In genomic region chr9:87569008-87569908, GRCh38 we compare ENCODE assay signal across 10 cellular contexts.
DNase-seq lines count a peak whose midpoint lies in the region; ATAC-seq and TF ChIP-seq lines count a peak whose summit lies in the region.
"Had no signal": no experiment of that assay in that cellular context is flagged by ENCODE, and none has a peak within 500 bp of the region (broad histone marks: within the 10 kb centered on the region; RNA-seq: fewer than 3 reads in every experiment).

No MANE protein-coding gene starts in this region.

- H3F3A ChIP-seq in GM23338 (replicated peaks; ENCODE audit: low read depth) (no peaks in the 10 kb centered on the region), smooth muscle cell (ENCODE audit: low read depth) (peaks cover 6% of the 10 kb centered on the region)

- no peak overlapping the region for H3K9ac ChIP-seq in smooth muscle cell (ENCODE audit: low read depth)

- WGBS in smooth muscle cell (ENCODE audit: low lambda C conversion rate): 39% methylated on average over 11 of the region's 11 CpGs

- peak; percentile 18 for DNase-seq in GM23338 (ENCODE audit: low spot score)
- peak; percentile 53 for DNase-seq in astrocyte of the cerebellum (ENCODE audit: low read depth)
- peak in 1 of 2 donors; percentile 42 for DNase-seq in left colon
- DNase-seq in smooth muscle cell (lab: John Stamatoyannopoulos, UW; ENCODE audit: unreplicated experiment): no peak
- no peak for DNase-seq in ureter (ENCODE audit: low spot score)
- DNase-seq: NCI-H345, T-cell had no signal

- H3K4me2 ChIP-seq in GM23338: peak overlapping the region; percentile 58
- H3K4me2 ChIP-seq in smooth muscle cell: peak overlapping the region; percentile 70

- no peaks in the 10 kb centered on the region; the same call in 1 of the 2 replicates for H3K9me2 ChIP-seq in GM23338 (ENCODE audit: insufficient read depth)

- H3K36me3 ChIP-seq in GM23338 (ENCODE audit: insufficient read depth) (no peaks in the 10 kb centered on the region), smooth muscle cell (ENCODE audit: low read depth) (no peaks in the 10 kb centered on the region)
- H3K36me3 ChIP-seq: breast epithelium had no signal

- H3K4me1 ChIP-seq in GM23338 (ENCODE audit: insufficient read depth): peaks cover 68% of the 10 kb centered on the region
- peaks cover 29% of the 10 kb centered on the region for H3K4me1 ChIP-seq in smooth muscle cell (ENCODE audit: low read depth)
- H3K4me1 ChIP-seq: breast epithelium had no signal

- H2AFZ ChIP-seq in GM23338 (no peak overlapping the region), smooth muscle cell (ENCODE audit: low read depth) (no peak overlapping the region)

- H3K79me2 ChIP-seq in GM23338 (replicated peaks; ENCODE audit: insufficient read depth): peaks cover 94% of the 10 kb centered on the region
- no peaks in the 10 kb centered on the region for H3K79me2 ChIP-seq in smooth muscle cell (ENCODE audit: low read depth)

- intact Hi-C loops in left colon (cut with DNase I, micrococcal nuclease): no loop called here

- no peak overlapping the region; the same call in 1 of the 2 replicates for H3K27ac ChIP-seq in GM23338 (ENCODE audit: low read depth)
- H3K27ac ChIP-seq in smooth muscle cell (ENCODE audit: low read depth): no peak overlapping the region

- no peak for ATAC-seq in GM23338
- ATAC-seq in left colon: peak; percentile 16
- ATAC-seq in GM21529 (IDR thresholded peaks at IDR 0.05; ENCODE audit: unreplicated experiment): no peak
- ATAC-seq in HG02840 (IDR thresholded peaks at IDR 0.05; ENCODE audit: low FRiP score, unreplicated experiment): no peak
- ATAC-seq: T-cell had no signal

- H3K9me3 Mint-ChIP-seq in GM23338: no peaks in the 10 kb centered on the region
- H3K9me3 Mint-ChIP-seq: T-cell had no signal

- TF ChIP-seq CTCF in GM23338 (conservative IDR thresholded peaks at IDR 0.05; ENCODE audit: low read depth in 2 of 2): no peak
- no peak for TF ChIP-seq CTCF in astrocyte of the cerebellum (IDR thresholded peaks at IDR 0.05; ENCODE audit: low read depth, low read length, missing control alignments)
- TF ChIP-seq CTCF in smooth muscle cell (IDR thresholded peaks at IDR 0.05; ENCODE audit: borderline replicate concordance, insufficient read depth, poor library complexity, severe bottlenecking): no peak

- no peaks in the 10 kb centered on the region for H3K9me3 ChIP-seq in smooth muscle cell (replicated peaks; ENCODE audit: low read depth)
- H3K9me3 ChIP-seq: breast epithelium had no signal

- no peak overlapping the region for H3K4me3 Mint-ChIP-seq in GM23338
- H3K4me3 Mint-ChIP-seq: T-cell had no signal

- H3K4me3 ChIP-seq in GM23338: no peak overlapping the region
- no peak overlapping the region for H3K4me3 ChIP-seq in astrocyte of the cerebellum (ENCODE audit: low read depth, low read length)
- no peak overlapping the region for H3K4me3 ChIP-seq in smooth muscle cell
- H3K4me3 ChIP-seq: breast epithelium had no signal

- in situ Hi-C loops in astrocyte of the cerebellum (cut with HindIII; ENCODE audit: low sequenced_read_pairs): no loop called here

- peaks cover 24% of the 10 kb centered on the region for H3K36me3 Mint-ChIP-seq in GM23338 (ENCODE audit: low read depth)
- H3K36me3 Mint-ChIP-seq: T-cell had no signal

- H3K27ac Mint-ChIP-seq in GM23338: no peak overlapping the region; the same call in 1 of the 2 replicates
- H3K27ac Mint-ChIP-seq: T-cell had no signal

- peaks cover 75% of the 10 kb centered on the region for H3K4me1 Mint-ChIP-seq in GM23338
- H3K4me1 Mint-ChIP-seq: T-cell had no signal

- H3K27me3 Mint-ChIP-seq in GM23338 (ENCODE audit: insufficient read depth, low read depth, poor library complexity): peaks cover 1% of the 10 kb centered on the region

- H3K27me3 ChIP-seq in GM23338 (ENCODE audit: insufficient read depth) (no peaks in the 10 kb centered on the region), smooth muscle cell (ENCODE audit: low read depth) (no peaks in the 10 kb centered on the region)
- H3K27me3 ChIP-seq: breast epithelium had no signal

- peaks cover 51% of the 10 kb centered on the region for H4K20me1 ChIP-seq in GM23338 (replicated peaks; ENCODE audit: insufficient read depth)
- peaks cover 29% of the 10 kb centered on the region for H4K20me1 ChIP-seq in smooth muscle cell (ENCODE audit: low read depth)

TF ChIP-seq in GM23338, 12 proteins besides CTCF, POLR2A, EP300 and RAD21 (continues in another document):
- TF ChIP-seq CREB1 (CRISPR knock-in tag; IDR thresholded peaks at IDR 0.05; ENCODE audit: low read depth): no peak
- TF ChIP-seq JUNB (IDR thresholded peaks at IDR 0.05; ENCODE audit: unreplicated experiment): no peak
- TF ChIP-seq, protein P1, sequence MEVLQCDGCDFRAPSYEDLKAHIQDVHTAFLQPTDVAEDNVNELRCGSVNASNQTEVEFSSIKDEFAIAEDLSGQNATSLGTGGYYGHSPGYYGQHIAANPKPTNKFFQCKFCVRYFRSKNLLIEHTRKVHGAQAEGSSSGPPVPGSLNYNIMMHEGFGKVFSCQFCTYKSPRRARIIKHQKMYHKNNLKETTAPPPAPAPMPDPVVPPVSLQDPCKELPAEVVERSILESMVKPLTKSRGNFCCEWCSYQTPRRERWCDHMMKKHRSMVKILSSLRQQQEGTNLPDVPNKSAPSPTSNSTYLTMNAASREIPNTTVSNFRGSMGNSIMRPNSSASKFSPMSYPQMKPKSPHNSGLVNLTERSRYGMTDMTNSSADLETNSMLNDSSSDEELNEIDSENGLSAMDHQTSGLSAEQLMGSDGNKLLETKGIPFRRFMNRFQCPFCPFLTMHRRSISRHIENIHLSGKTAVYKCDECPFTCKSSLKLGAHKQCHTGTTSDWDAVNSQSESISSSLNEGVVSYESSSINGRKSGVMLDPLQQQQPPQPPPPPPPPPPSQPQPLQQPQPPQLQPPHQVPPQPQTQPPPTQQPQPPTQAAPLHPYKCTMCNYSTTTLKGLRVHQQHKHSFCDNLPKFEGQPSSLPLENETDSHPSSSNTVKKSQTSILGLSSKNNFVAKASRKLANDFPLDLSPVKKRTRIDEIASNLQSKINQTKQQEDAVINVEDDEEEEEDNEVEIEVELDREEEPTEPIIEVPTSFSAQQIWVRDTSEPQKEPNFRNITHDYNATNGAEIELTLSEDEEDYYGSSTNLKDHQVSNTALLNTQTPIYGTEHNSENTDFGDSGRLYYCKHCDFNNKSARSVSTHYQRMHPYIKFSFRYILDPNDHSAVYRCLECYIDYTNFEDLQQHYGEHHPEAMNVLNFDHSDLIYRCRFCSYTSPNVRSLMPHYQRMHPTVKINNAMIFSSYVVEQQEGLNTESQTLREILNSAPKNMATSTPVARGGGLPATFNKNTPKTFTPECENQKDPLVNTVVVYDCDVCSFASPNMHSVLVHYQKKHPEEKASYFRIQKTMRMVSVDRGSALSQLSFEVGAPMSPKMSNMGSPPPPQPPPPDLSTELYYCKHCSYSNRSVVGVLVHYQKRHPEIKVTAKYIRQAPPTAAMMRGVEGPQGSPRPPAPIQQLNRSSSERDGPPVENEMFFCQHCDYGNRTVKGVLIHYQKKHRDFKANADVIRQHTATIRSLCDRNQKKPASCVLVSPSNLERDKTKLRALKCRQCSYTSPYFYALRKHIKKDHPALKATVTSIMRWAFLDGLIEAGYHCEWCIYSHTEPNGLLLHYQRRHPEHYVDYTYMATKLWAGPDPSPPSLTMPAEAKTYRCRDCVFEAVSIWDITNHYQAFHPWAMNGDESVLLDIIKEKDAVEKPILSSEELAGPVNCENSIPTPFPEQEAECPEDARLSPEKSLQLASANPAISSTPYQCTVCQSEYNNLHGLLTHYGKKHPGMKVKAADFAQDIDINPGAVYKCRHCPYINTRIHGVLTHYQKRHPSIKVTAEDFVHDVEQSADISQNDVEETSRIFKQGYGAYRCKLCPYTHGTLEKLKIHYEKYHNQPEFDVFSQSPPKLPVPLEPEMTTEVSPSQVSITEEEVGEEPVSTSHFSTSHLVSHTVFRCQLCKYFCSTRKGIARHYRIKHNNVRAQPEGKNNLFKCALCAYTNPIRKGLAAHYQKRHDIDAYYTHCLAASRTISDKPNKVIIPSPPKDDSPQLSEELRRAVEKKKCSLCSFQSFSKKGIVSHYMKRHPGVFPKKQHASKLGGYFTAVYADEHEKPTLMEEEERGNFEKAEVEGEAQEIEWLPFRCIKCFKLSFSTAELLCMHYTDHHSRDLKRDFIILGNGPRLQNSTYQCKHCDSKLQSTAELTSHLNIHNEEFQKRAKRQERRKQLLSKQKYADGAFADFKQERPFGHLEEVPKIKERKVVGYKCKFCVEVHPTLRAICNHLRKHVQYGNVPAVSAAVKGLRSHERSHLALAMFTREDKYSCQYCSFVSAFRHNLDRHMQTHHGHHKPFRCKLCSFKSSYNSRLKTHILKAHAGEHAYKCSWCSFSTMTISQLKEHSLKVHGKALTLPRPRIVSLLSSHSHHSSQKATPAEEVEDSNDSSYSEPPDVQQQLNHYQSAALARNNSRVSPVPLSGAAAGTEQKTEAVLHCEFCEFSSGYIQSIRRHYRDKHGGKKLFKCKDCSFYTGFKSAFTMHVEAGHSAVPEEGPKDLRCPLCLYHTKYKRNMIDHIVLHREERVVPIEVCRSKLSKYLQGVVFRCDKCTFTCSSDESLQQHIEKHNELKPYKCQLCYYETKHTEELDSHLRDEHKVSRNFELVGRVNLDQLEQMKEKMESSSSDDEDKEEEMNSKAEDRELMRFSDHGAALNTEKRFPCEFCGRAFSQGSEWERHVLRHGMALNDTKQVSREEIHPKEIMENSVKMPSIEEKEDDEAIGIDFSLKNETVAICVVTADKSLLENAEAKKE (CRISPR knock-in tag; IDR thresholded peaks at IDR 0.05): no peak
- no peak for TF ChIP-seq STAT1 (IDR thresholded peaks at IDR 0.05; ENCODE audit: unreplicated experiment)

Comparison
In these comparisons a context has a peak if more than half of its experiments do, and no peak if none do; other contexts are left out.
1. DNase-seq: peak in GM23338 (single experiment) and astrocyte of the cerebellum (single experiment); none in smooth muscle cell (single experiment) and ureter (single experiment).